Comparison of ENCODE assay signal across 17 cellular contexts in the genomic region with DNA sequence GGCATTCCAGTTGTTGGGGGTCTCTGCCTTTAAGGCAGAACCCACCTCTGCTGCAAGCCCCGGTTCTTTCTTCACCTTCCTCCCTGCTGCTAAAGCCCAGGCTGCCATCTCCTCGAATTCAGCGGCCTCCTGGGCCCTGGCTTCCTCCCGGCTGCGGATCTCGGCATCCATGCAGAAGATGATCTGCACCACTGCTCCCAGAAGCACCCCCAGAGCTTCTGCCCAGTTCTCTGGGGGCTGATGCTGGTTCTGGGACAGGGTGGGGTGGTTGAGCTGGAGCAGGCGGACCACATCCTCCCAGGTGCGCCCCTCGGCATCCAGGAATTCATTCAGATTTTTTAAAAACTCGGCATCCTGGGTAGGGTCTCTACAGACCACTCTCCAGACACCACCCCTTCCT. TPM values are rescaled to one million over a fixed set of nuclear protein-coding genes. Genes with fewer than 3 reads are reported as not detected.
DNase-seq lines count a peak whose midpoint lies in the region; TF ChIP-seq lines count a peak whose summit lies in the region.
"Had no signal": no experiment of that assay in that cellular context is flagged by ENCODE, and none has a peak within 500 bp of the region (broad histone marks: within the 10 kb centered on the region; RNA-seq: fewer than 3 reads in every experiment).

No MANE protein-coding gene starts in this region.

- no peak overlapping the region for H2BK15ac ChIP-seq in mesenchymal stem cell (ENCODE audit: low read depth, poor library complexity, severe bottlenecking)

- H3K4me1 ChIP-seq in HUES64 (ENCODE audit: insufficient read depth, low read length), result peaks cover 5% of the 10 kb centered on the region; the same call in 1 of the 2 replicates
- no peaks in the 10 kb centered on the region for H3K4me1 ChIP-seq in breast epithelium
- H3K4me1 ChIP-seq in mesenchymal stem cell (ENCODE audit: control insufficient read depth, insufficient read depth, low read depth, low read length), result peaks cover 21% of the 10 kb centered on the region
- H3K4me1 ChIP-seq in testis, result peaks cover 15% of the 10 kb centered on the region

- H3K23ac ChIP-seq in mesenchymal stem cell (ENCODE audit: low read length in 2 of 2), result no peak overlapping the region

- intact Hi-C loops in breast epithelium (cut with DNase I; ENCODE audit: low total_unique reads) (no loop called here), testis (cut with DNase I; ENCODE audit: low total_unique reads) (no loop called here)

- H2BK5ac ChIP-seq in mesenchymal stem cell (ENCODE audit: low read depth, low read length, poor library complexity, severe bottlenecking), result no peak overlapping the region

- peak overlapping the region in 1 of 2 experiments; percentile 97 for H3K18ac ChIP-seq in mesenchymal stem cell (ENCODE audit: low read depth in 1 of 2, low read length in 2 of 2)

- H3K14ac ChIP-seq in mesenchymal stem cell (ENCODE audit: low read length in 2 of 2), result no peak overlapping the region

- no peak overlapping the region for H2AFZ ChIP-seq in mesenchymal stem cell (ENCODE audit: low read depth, low read length)

- peak overlapping the region; percentile 95 for H3K4me2 ChIP-seq in mesenchymal stem cell (ENCODE audit: low read length, poor library complexity, severe bottlenecking)

- 89% methylated on average over 10 of the region's 10 CpGs for WGBS in HUES64
- WGBS in mesenchymal stem cell, result 88% methylated on average over 10 of the region's 10 CpGs
- 45 to 67% methylated on average over 10 of the region's 10 CpGs for WGBS in testis, 2 donors

- H3K27me3 ChIP-seq in HUES64 (ENCODE audit: insufficient read depth, low read length), result peaks cover 4% of the 10 kb centered on the region; the same call in 1 of the 2 replicates
- no peaks in the 10 kb centered on the region for H3K27me3 ChIP-seq in breast epithelium
- H3K27me3 ChIP-seq in mesenchymal stem cell (ENCODE audit: control insufficient read depth in 1 of 2, insufficient read depth in 1 of 2, low read length in 2 of 2), result no peaks in the 10 kb centered on the region
- H3K27me3 ChIP-seq in testis, result no peaks in the 10 kb centered on the region

- H3K9ac ChIP-seq in HUES64 (ENCODE audit: low read depth, low read length), result peak overlapping the region; percentile 76; the same call in 1 of the 2 replicates
- no peak overlapping the region for H3K9ac ChIP-seq in mesenchymal stem cell (ENCODE audit: low read length)

- H2AK5ac ChIP-seq in mesenchymal stem cell (ENCODE audit: low read length, severe bottlenecking), result peak overlapping the region; percentile 23

- TF ChIP-seq POLR2A in breast epithelium (IDR thresholded peaks at IDR 0.05), result no peak
- TF ChIP-seq POLR2A in testis (IDR thresholded peaks at IDR 0.05), result no peak

- peak overlapping the region; percentile 76 for H3K4me3 ChIP-seq in HUES64 (ENCODE audit: low read length)
- peak overlapping the region in 1 of 3 donors; percentile 70 for H3K4me3 ChIP-seq in breast epithelium
- no peak overlapping the region for H3K4me3 ChIP-seq in mesenchymal stem cell (ENCODE audit: insufficient read depth in 1 of 2, low read depth in 1 of 2, low read length in 2 of 2)
- peak overlapping the region; percentile 57 to 68 for H3K4me3 ChIP-seq in testis

- no peak overlapping the region for H3K4ac ChIP-seq in mesenchymal stem cell (ENCODE audit: low read depth in 1 of 2, low read length in 2 of 2)

- no peak overlapping the region for H4K91ac ChIP-seq in mesenchymal stem cell (ENCODE audit: low read length)

- H4K8ac ChIP-seq in mesenchymal stem cell (ENCODE audit: low read length), result no peak overlapping the region

- H3K36me3 ChIP-seq in HUES64 (ENCODE audit: insufficient read depth, low read length), result peaks cover 39% of the 10 kb centered on the region
- no peaks in the 10 kb centered on the region for H3K36me3 ChIP-seq in breast epithelium
- peaks cover 0 to 24% of the 10 kb centered on the region in 2 experiments for H3K36me3 ChIP-seq in mesenchymal stem cell (ENCODE audit: control insufficient read depth in 1 of 2, insufficient read depth in 2 of 2, low read depth in 1 of 2, low read length in 2 of 2)
- H3K36me3 ChIP-seq in testis (ENCODE audit: low read depth, missing control alignments), result no peaks in the 10 kb centered on the region

- H2BK120ac ChIP-seq in mesenchymal stem cell (ENCODE audit: low read depth, low read length), result peak overlapping the region; percentile 7

- no peak for DNase-seq in breast epithelium (ENCODE audit: low spot score in 2 of 2)
- no peak for DNase-seq in mesenchymal stem cell
- no peak for DNase-seq in testis
- no peak for DNase-seq in NCI-H1105 treated with DMSO at 0.1 percent for 48 hours (lab: John Stamatoyannopoulos, UW)
- no peak for DNase-seq in NCI-H2107 (lab: John Stamatoyannopoulos, UW)
- DNase-seq in T-helper 1 cell, result no peak
- DNase-seq: activated CD4-positive, alpha-beta T cell treated with anti-CD3 and anti-CD28 coated beads for 36 hours; CD4-positive, CD25-positive, alpha-beta regulatory T cell; NCI-H1092; NCI-H2171 treated with DMSO at 0.1 percent for 48 hours; NK-92 treated with Interleukin-12 subunit alpha and Interleukin-12 subunit beta, amount 100 ng/mL, for 24 hours; SHP77; stimulated activated naive B cell treated with anti-CD40 and anti-IgM and Interleukin-4, amounts not matched to agents 10 μg/mL and 1 μg/mL and 100 μg/mL, for 72 hours; T-helper 9 cell had no signal

- H3K27ac ChIP-seq in HUES64 (ENCODE audit: low read depth, low read length) (no peak overlapping the region), breast epithelium (peak overlapping the region; percentile 84), mesenchymal stem cell (ENCODE audit: low read length, poor library complexity, severe bottlenecking) (no peak overlapping the region), testis (peak overlapping the region in 1 of 2 donors; percentile 81)

- no peak overlapping the region for H2BK12ac ChIP-seq in mesenchymal stem cell (ENCODE audit: low read length in 2 of 2)

- H3K79me1 ChIP-seq in mesenchymal stem cell (replicated peaks; ENCODE audit: low read length, poor library complexity, severe bottlenecking), result peaks cover 19% of the 10 kb centered on the region

- TF ChIP-seq CTCF in breast epithelium (IDR thresholded peaks at IDR 0.05) (no peak), testis (IDR thresholded peaks at IDR 0.05) (no peak)

- H3K9me3 ChIP-seq in HUES64 (ENCODE audit: insufficient read depth, low read depth, low read length) (no peaks in the 10 kb centered on the region), breast epithelium (no peaks in the 10 kb centered on the region), mesenchymal stem cell (ENCODE audit: control insufficient read depth, low read length) (no peaks in the 10 kb centered on the region), testis (no peaks in the 10 kb centered on the region)

RNA-seq across cellular contexts. Expression of a gene that starts 1.0 kb away (rescaled TPM):
- polyA plus RNA-seq in HUES64 (2013, experiment 1 of 2), result 22.9 TPM
- polyA plus RNA-seq in HUES64 (2013, experiment 2 of 2), result 26.9 TPM
- total RNA-seq in breast epithelium (1 to 10 TPM in 2 of 3 donors, under 1 TPM in 1; 0.80 to 8.8 (median 2.3) TPM), testis (10 to 100 TPM; 34.9 to 44.3 TPM)
- 13.7 TPM for polyA plus RNA-seq in mesenchymal stem cell (2013, experiment 1 of 2)
- 14.5 TPM for polyA plus RNA-seq in mesenchymal stem cell (2013, experiment 2 of 2)
- polyA plus RNA-seq in testis (ENCODE audit: insufficient read depth, low read depth, low replicate concordance), result 48.1 TPM
- total RNA-seq: activated CD4-positive, alpha-beta T cell treated with anti-CD3 and anti-CD28 coated beads for 36 hours; CD4-positive, CD25-positive, alpha-beta regulatory T cell had no signal

RNA-seq across cellular contexts. Expression of a gene that starts 25.3 kb away (rescaled TPM):
- 1.00 TPM for polyA plus RNA-seq in HUES64 (2013, experiment 1 of 2)
- polyA plus RNA-seq in HUES64 (2013, experiment 2 of 2), result 1.6 TPM
- total RNA-seq in breast epithelium (1 to 10 TPM; 1.6 to 4.2 (median 2.2) TPM), testis (1 to 10 TPM; 3.1 TPM)
- 0.86 TPM for polyA plus RNA-seq in mesenchymal stem cell (2013, experiment 1 of 2)
- polyA plus RNA-seq in mesenchymal stem cell (2013, experiment 2 of 2), result 0.88 TPM
- 1.6 TPM for polyA plus RNA-seq in testis (ENCODE audit: insufficient read depth, low read depth, low replicate concordance)
- total RNA-seq: CD4-positive, CD25-positive, alpha-beta regulatory T cell had no signal

RNA-seq across cellular contexts. Expression of a gene that starts 41.6 kb away (rescaled TPM):
- polyA plus RNA-seq in HUES64 (2013, experiment 1 of 2), result 0.60 TPM
- polyA plus RNA-seq in HUES64 (2013, experiment 2 of 2), result 0.51 TPM
- total RNA-seq in breast epithelium (under 1 TPM in 2 of 3 donors, not detected in 1; 0.59 to 0.98 TPM), testis (1 to 10 TPM; 1.4 to 1.9 TPM)
- polyA plus RNA-seq in mesenchymal stem cell (2013, experiment 1 of 2), result 0.03 TPM
- polyA plus RNA-seq in mesenchymal stem cell (2013, experiment 2 of 2), result 0.03 TPM
- polyA plus RNA-seq in testis (ENCODE audit: insufficient read depth, low read depth, low replicate concordance), result 1.2 TPM
- total RNA-seq: activated CD4-positive, alpha-beta T cell treated with anti-CD3 and anti-CD28 coated beads for 36 hours; CD4-positive, CD25-positive, alpha-beta regulatory T cell; lower leg skin had no signal
- polyA plus RNA-seq: CD4-positive, CD25-positive, alpha-beta regulatory T cell; esophagus had no signal

RNA-seq across cellular contexts. Expression of a gene that starts 57.0 kb away (rescaled TPM):
- 13.7 TPM for polyA plus RNA-seq in HUES64 (2013, experiment 1 of 2)
- 14.9 TPM for polyA plus RNA-seq in HUES64 (2013, experiment 2 of 2)
- 10 to 100 TPM in 2 of 3 donors, 1 to 10 TPM in 1; 2.2 to 29.7 (median 16.4) TPM for total RNA-seq in breast epithelium
- 17.9 TPM for polyA plus RNA-seq in mesenchymal stem cell (2013, experiment 1 of 2)
- polyA plus RNA-seq in mesenchymal stem cell (2013, experiment 2 of 2), result 17.9 TPM
- total RNA-seq in testis, result 10 to 100 TPM; 23.3 to 33.8 TPM
- 20.1 TPM for polyA plus RNA-seq in testis (ENCODE audit: insufficient read depth, low read depth, low replicate concordance)
- total RNA-seq: activated CD4-positive, alpha-beta T cell treated with anti-CD3 and anti-CD28 coated beads for 36 hours; CD4-positive, CD25-positive, alpha-beta regulatory T cell had no signal
- polyA plus RNA-seq: CD4-positive, CD25-positive, alpha-beta regulatory T cell had no signal

Comparison
In these comparisons a context has a peak if more than half of its experiments do, and no peak if none do; other contexts are left out.
1. H3K27ac ChIP-seq: peak in breast epithelium (2 of 2); none in HUES64 (single experiment) and mesenchymal stem cell (single experiment).
2. H3K4me3 ChIP-seq: peak in HUES64 (single experiment) and testis (2 of 2); none in mesenchymal stem cell (0 of 2).